ENCODE assay signal across 32 cellular contexts in the genomic region with DNA sequence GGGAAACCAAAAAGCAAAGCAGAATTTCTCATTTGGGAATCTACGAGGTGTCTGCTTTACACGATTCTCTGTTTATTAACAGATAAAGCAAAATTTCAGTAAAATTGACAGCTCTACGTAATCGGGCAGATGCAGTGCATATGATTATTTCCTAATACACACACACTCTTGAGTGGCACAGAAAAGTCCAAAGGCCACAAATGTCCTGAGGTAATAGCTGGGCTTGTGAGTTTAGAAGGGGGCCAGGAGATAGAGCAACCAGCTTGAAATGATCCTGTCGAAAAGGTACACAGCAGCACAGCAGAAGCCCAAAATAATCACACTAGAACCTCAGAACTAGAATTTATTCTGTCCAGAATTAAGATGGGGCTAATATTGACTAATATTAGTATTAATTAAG.
"Had no signal": no experiment of that assay in that cellular context is flagged by ENCODE, and none has a peak within 500 bp of the region (broad histone marks: within the 10 kb centered on the region; RNA-seq: fewer than 3 reads in every experiment).

No MANE protein-coding gene starts in this region.

- H3K9me3 ChIP-seq: adrenal gland, body of pancreas, colonic mucosa, esophagus squamous epithelium, gastroesophageal sphincter had no signal

- H3K4me3 ChIP-seq: adrenal gland, body of pancreas, colonic mucosa, esophagus squamous epithelium, gastroesophageal sphincter had no signal

- H3K36me3 ChIP-seq: adrenal gland, colonic mucosa, esophagus squamous epithelium, gastroesophageal sphincter had no signal

- DNase-seq: activated CD4-positive, alpha-beta memory T cell treated with anti-CD3 and anti-CD28 coated beads for 36 hours; activated CD4-positive, alpha-beta T cell treated with anti-CD3 and anti-CD28 coated beads for 36 hours; activated CD4-positive, alpha-beta T cell treated with anti-CD3 and anti-CD28 coated beads, Interleukin-2, amount 10 ng/mL, durations not matched to agents 24 days and 14 days; activated CD4-positive, CD25-positive, alpha-beta regulatory T cell; activated CD4-positive, CD25-positive, alpha-beta regulatory T cell treated with anti-CD3 and anti-CD28 coated beads, Interleukin-2, amount 50 U/mL, for 72 hours; activated CD8-positive, alpha-beta memory T cell treated with anti-CD3 and anti-CD28 coated beads, Interleukin-2, amount 10 ng/mL, durations not matched to agents 7 days and 5 days; activated CD8-positive, alpha-beta memory T cell treated with anti-CD3 and anti-CD28 coated beads, Interleukin-2, amount 50 U/mL, for 4 hours; activated CD8-positive, alpha-beta T cell treated with anti-CD3 and anti-CD28 coated beads, Interleukin-2, amount 10 ng/mL, durations not matched to agents 7 days and 5 days; activated effector memory CD4-positive, alpha-beta T cell treated with anti-CD3 and anti-CD28 coated beads, Interleukin-2, amount 50 U/mL, for 16 hours; activated naive CD4-positive, alpha-beta T cell treated with anti-CD3 and anti-CD28 coated beads for 36 hours; activated naive CD8-positive, alpha-beta T cell treated with anti-CD3 and anti-CD28 coated beads for 36 hours; activated naive CD8-positive, alpha-beta T cell treated with anti-CD3 and anti-CD28 coated beads, Interleukin-2, amount 50 U/mL, for 24 hours; activated T-cell treated with anti-CD3 and anti-CD28 coated beads, Interleukin-2, amount 50 U/mL, for 1 hour; activated T-cell treated with anti-CD3 and anti-CD28 coated beads, Interleukin-2, amount 50 U/mL, for 48 hours; adrenal gland; amygdala; aorta; body of pancreas; caudate nucleus; cerebellar nuclear complex; colonic mucosa; effector CD8-positive, alpha-beta T cell; esophagus squamous epithelium; foreskin melanocyte; head of caudate nucleus; T-helper 1 cell; T-helper 17 cell; T1000 had no signal

- ATAC-seq: activated CD4-positive, alpha-beta T cell treated with anti-CD3 and anti-CD28 coated beads for 36 hours; activated CD8-positive, alpha-beta memory T cell treated with anti-CD3 and anti-CD28 coated beads, Interleukin-2, amount 10 ng/mL, durations not matched to agents 7 days and 5 days; activated CD8-positive, alpha-beta T cell treated with anti-CD3 and anti-CD28 coated beads, Interleukin-2, amount 10 ng/mL, durations not matched to agents 7 days and 5 days; activated naive CD8-positive, alpha-beta T cell treated with anti-CD3 and anti-CD28 coated beads, Interleukin-2, amount 50 U/mL, for 24 hours; body of pancreas; gastroesophageal sphincter; T-helper 17 cell had no signal

- H3K27me3 ChIP-seq: adrenal gland, body of pancreas, colonic mucosa, esophagus squamous epithelium, gastroesophageal sphincter had no signal

- FAIRE-seq: endometrium, endothelial cell of umbilical vein had no signal

- H3K27ac ChIP-seq: adrenal gland, body of pancreas, colonic mucosa, epithelial cell of prostate, esophagus squamous epithelium, gastroesophageal sphincter had no signal

- H3K4me1 ChIP-seq: adrenal gland, body of pancreas, colonic mucosa, esophagus squamous epithelium, gastroesophageal sphincter had no signal
